ENCODE assay signal across 14 cellular contexts in genomic region chr1:228512852-228513243, GRCh38.
"Had no signal": no experiment of that assay in that cellular context is flagged by ENCODE, and none has a peak within 500 bp of the region (broad histone marks: within the 10 kb centered on the region; RNA-seq: fewer than 3 reads in every experiment).

No MANE protein-coding gene starts in this region.

- H3K27me3 ChIP-seq: ascending aorta, vagina had no signal

- H3K4me1 Mint-ChIP-seq: immature natural killer cell, naive B cell had no signal

- H3K4me1 ChIP-seq: ascending aorta, sigmoid colon, stomach, vagina had no signal

- H3K4me3 ChIP-seq: ascending aorta, esophagus squamous epithelium, lung, sigmoid colon, stomach, vagina had no signal

- H3K27ac ChIP-seq: ascending aorta, esophagus squamous epithelium, sigmoid colon, stomach, vagina had no signal

- H3K9me3 Mint-ChIP-seq: activated CD4-positive, alpha-beta memory T cell treated with anti-CD3 and anti-CD28 coated beads, Interleukin-2, amount 10 ng/mL, durations not matched to agents 7 days and 5 days; naive B cell had no signal

- DNase-seq: activated CD4-positive, alpha-beta memory T cell treated with anti-CD3 and anti-CD28 coated beads, Interleukin-2, amount 10 ng/mL, durations not matched to agents 7 days and 5 days; activated CD4-positive, alpha-beta T cell treated with anti-CD3 and anti-CD28 coated beads for 1 hour; activated gamma-delta T cell treated with Interleukin-2 at 50 U/mL for 16 hours; esophagus squamous epithelium; foreskin fibroblast; immature natural killer cell; naive B cell; sigmoid colon; stimulated activated CD4-positive, alpha-beta T cell treated with anti-CD3 and anti-CD28 coated beads, Interleukin-12 subunit alpha, Interleukin-12 subunit beta, amount 100 ng/mL, for 4 hours; stomach; T-helper 9 cell had no signal

- H3K4me3 Mint-ChIP-seq: activated CD4-positive, alpha-beta memory T cell treated with anti-CD3 and anti-CD28 coated beads, Interleukin-2, amount 10 ng/mL, durations not matched to agents 7 days and 5 days; immature natural killer cell; naive B cell had no signal

- H3K36me3 Mint-ChIP-seq: naive B cell had no signal

- H3K36me3 ChIP-seq: ascending aorta, esophagus squamous epithelium, sigmoid colon, stomach, vagina had no signal

- H3K9me3 ChIP-seq: ascending aorta, esophagus squamous epithelium, sigmoid colon, stomach, vagina had no signal

- H3K27ac Mint-ChIP-seq: activated CD4-positive, alpha-beta memory T cell treated with anti-CD3 and anti-CD28 coated beads, Interleukin-2, amount 10 ng/mL, durations not matched to agents 7 days and 5 days; immature natural killer cell; naive B cell had no signal
